In genomic region chr3:43755511-43756200, GRCh38 we compare ENCODE assay signal across 21 cellular contexts.
DNase-seq lines count a peak whose midpoint lies in the region; ATAC-seq, FAIRE-seq and TF ChIP-seq lines count a peak whose summit lies in the region.
"Had no signal": no experiment of that assay in that cellular context is flagged by ENCODE, and none has a peak within 500 bp of the region (broad histone marks: within the 10 kb centered on the region; RNA-seq: fewer than 3 reads in every experiment).

No MANE protein-coding gene starts in this region.

- no peaks in the 10 kb centered on the region for H4K20me1 ChIP-seq in keratinocyte (ENCODE audit: control insufficient read depth, extremely low read depth, insufficient read depth, low read length)

- TF ChIP-seq CTCF in Caco-2 (IDR thresholded peaks at IDR 0.05; ENCODE audit: insufficient read depth in 1 of 2, low read depth in 1 of 2, low read length in 1 of 2, severe bottlenecking in 1 of 2, unreplicated experiment in 1 of 2): no peak
- TF ChIP-seq CTCF in keratinocyte (optimal IDR thresholded peaks at IDR 0.05 in 1 of 3, IDR thresholded peaks at IDR 0.05 in 1 of 3, conservative IDR thresholded peaks at IDR 0.05 in 1 of 3; ENCODE audit: extremely low read depth in 1 of 3, insufficient read depth in 2 of 3, low read length in 3 of 3): no peak

- H3K4me2 ChIP-seq in keratinocyte (ENCODE audit: control insufficient read depth, extremely low read depth, insufficient read depth, low read depth, low read length): no peak overlapping the region
- H3K4me2 ChIP-seq: hepatocyte had no signal

- no peak for DNase-seq in activated CD4-positive, CD25-positive, alpha-beta regulatory T cell treated with anti-CD3 and anti-CD28 coated beads, Interleukin-2, amount 50 U/mL, for 72 hours
- DNase-seq in Caco-2 (no peak), keratinocyte (ENCODE audit: low read depth, low spot score) (no peak), GDM1 (lab: John Stamatoyannopoulos, UW) (no peak), GM12891 (ENCODE audit: insufficient read length, low spot score) (no peak)
- DNase-seq in activated T-helper 1 cell treated with anti-CD3 and anti-CD28 coated beads, Interleukin-12 subunit alpha, Interleukin-12 subunit beta, Interleukin-2, Interleukin-4 antibody, amounts not matched to agents 30 ng/mL and 10 ng/mL and 1 ng/mL, durations not matched to agents 14 hours and 24 hours and 36 hours (ENCODE audit: low spot score): peak; percentile 6
- DNase-seq: BE2C, NCI-H1417, NCI-H2171 treated with DMSO at 0.1 percent for 48 hours, small intestine, transverse colon had no signal

- H3K4me1 Mint-ChIP-seq in Caco-2 (ENCODE audit: low read depth, unreplicated experiment): peaks cover 31% of the 10 kb centered on the region
- peaks cover 15% of the 10 kb centered on the region for H3K4me1 Mint-ChIP-seq in activated T-helper 1 cell treated with anti-CD3 and anti-CD28 coated beads, Interleukin-12 subunit alpha, Interleukin-12 subunit beta, Interleukin-2, Interleukin-4 antibody, amounts not matched to agents 30 ng/mL and 10 ng/mL and 1 ng/mL, durations not matched to agents 14 hours and 24 hours and 36 hours (ENCODE audit: low read depth)

- no peak for TF ChIP-seq POLR2A in GM12891 (IDR thresholded peaks at IDR 0.05; ENCODE audit: low read depth, low read length)

- H2AFZ ChIP-seq in keratinocyte (ENCODE audit: control insufficient read depth, low read length): no peak overlapping the region
- H2AFZ ChIP-seq: hepatocyte had no signal

- H3K4me3 Mint-ChIP-seq in Caco-2 (ENCODE audit: unreplicated experiment): no peak overlapping the region
- no peak overlapping the region for H3K4me3 Mint-ChIP-seq in activated T-helper 1 cell treated with anti-CD3 and anti-CD28 coated beads, Interleukin-12 subunit alpha, Interleukin-12 subunit beta, Interleukin-2, Interleukin-4 antibody, amounts not matched to agents 30 ng/mL and 10 ng/mL and 1 ng/mL, durations not matched to agents 14 hours and 24 hours and 36 hours
- H3K4me3 Mint-ChIP-seq: dendritic cell treated with granulocyte-macrophage colony-stimulating factor and Interleukin-4, amounts not matched to agents 40 ng/mL and 50 ng/mL, for 4 days; natural killer cell treated with Interleukin-12 subunit alpha and Interleukin-12 subunit beta and Interleukin-15 and Interleukin-18, amount 100 ng/mL, for 72 hours; stimulated activated memory B cell treated with anti-CD40 and anti-IgM and Interleukin-4, amounts not matched to agents 10 μg/mL and 1 μg/mL and 100 μg/mL, for 72 hours had no signal

- H3K36me3 Mint-ChIP-seq in Caco-2 (ENCODE audit: insufficient read depth, unreplicated experiment): no peaks in the 10 kb centered on the region
- no peaks in the 10 kb centered on the region for H3K36me3 Mint-ChIP-seq in activated T-helper 1 cell treated with anti-CD3 and anti-CD28 coated beads, Interleukin-12 subunit alpha, Interleukin-12 subunit beta, Interleukin-2, Interleukin-4 antibody, amounts not matched to agents 30 ng/mL and 10 ng/mL and 1 ng/mL, durations not matched to agents 14 hours and 24 hours and 36 hours (ENCODE audit: low read depth)
- H3K36me3 Mint-ChIP-seq: natural killer cell treated with Interleukin-12 subunit alpha and Interleukin-12 subunit beta and Interleukin-15 and Interleukin-18, amount 100 ng/mL, for 72 hours; stimulated activated memory B cell treated with anti-CD40 and anti-IgM and Interleukin-4, amounts not matched to agents 10 μg/mL and 1 μg/mL and 100 μg/mL, for 72 hours had no signal

- no peaks in the 10 kb centered on the region for H3K79me2 ChIP-seq in keratinocyte (ENCODE audit: control insufficient read depth, insufficient read depth, low read length)
- H3K79me2 ChIP-seq: hepatocyte had no signal

- H3K9me3 Mint-ChIP-seq in Caco-2 (ENCODE audit: unreplicated experiment): peaks cover 8% of the 10 kb centered on the region
- H3K9me3 Mint-ChIP-seq in activated T-helper 1 cell treated with anti-CD3 and anti-CD28 coated beads, Interleukin-12 subunit alpha, Interleukin-12 subunit beta, Interleukin-2, Interleukin-4 antibody, amounts not matched to agents 30 ng/mL and 10 ng/mL and 1 ng/mL, durations not matched to agents 14 hours and 24 hours and 36 hours: no peaks in the 10 kb centered on the region
- H3K9me3 Mint-ChIP-seq: dendritic cell treated with granulocyte-macrophage colony-stimulating factor and Interleukin-4, amounts not matched to agents 40 ng/mL and 50 ng/mL, for 4 days; natural killer cell treated with Interleukin-12 subunit alpha and Interleukin-12 subunit beta and Interleukin-15 and Interleukin-18, amount 100 ng/mL, for 72 hours; stimulated activated memory B cell treated with anti-CD40 and anti-IgM and Interleukin-4, amounts not matched to agents 10 μg/mL and 1 μg/mL and 100 μg/mL, for 72 hours had no signal

- H3K4me1 ChIP-seq in Caco-2 (peaks cover 43% of the 10 kb centered on the region), keratinocyte (ENCODE audit: control insufficient read depth, extremely low read depth, insufficient read depth, low read length) (peaks cover 29% of the 10 kb centered on the region)
- H3K4me1 ChIP-seq: BE2C had no signal

- H3K27me3 ChIP-seq in Caco-2 (replicated peaks; ENCODE audit: control insufficient read depth, insufficient read depth, low read length): no peaks in the 10 kb centered on the region
- H3K27me3 ChIP-seq in keratinocyte (ENCODE audit: control insufficient read depth, extremely low read depth, insufficient read depth, low read length): no peaks in the 10 kb centered on the region
- H3K27me3 ChIP-seq: BE2C, hepatocyte, Peyer's patch, transverse colon had no signal

- H3K9me3 ChIP-seq in Caco-2: no peaks in the 10 kb centered on the region
- H3K9me3 ChIP-seq in keratinocyte (ENCODE audit: control insufficient read depth, low read depth, low read length): no peaks in the 10 kb centered on the region
- H3K9me3 ChIP-seq: BE2C, Peyer's patch, transverse colon had no signal

- BruUV-seq in Caco-2 (replicated peaks; lab: Mats Ljungman, UMichigan): no TSS peak

- H3K4me3 ChIP-seq in Caco-2 (ENCODE audit: low read depth, low read length) (no peak overlapping the region), keratinocyte (ENCODE audit: control insufficient read depth in 2 of 3, extremely low read depth in 1 of 3, insufficient read depth in 2 of 3, low read depth in 1 of 3, low read length in 3 of 3) (no peak overlapping the region)
- H3K4me3 ChIP-seq: hepatocyte, Peyer's patch, transverse colon had no signal

- dilution Hi-C loops in keratinocyte (cut with MboI; ENCODE audit: extremely low pct_ligation_motif_present, low sequenced_read_pairs): no loop called here

- peak; percentile 84 to 88 for ATAC-seq in activated CD4-positive, CD25-positive, alpha-beta regulatory T cell treated with anti-CD3 and anti-CD28 coated beads, Interleukin-2, amount 50 U/mL, for 24 hours
- no peak for ATAC-seq in HG03095 (IDR thresholded peaks at IDR 0.05; ENCODE audit: unreplicated experiment)
- ATAC-seq: natural killer cell treated with Interleukin-12 subunit alpha and Interleukin-12 subunit beta and Interleukin-15 and Interleukin-18, amount 100 ng/mL, for 72 hours; stimulated activated memory B cell treated with anti-CD40 and anti-IgM and Interleukin-4, amounts not matched to agents 10 μg/mL and 1 μg/mL and 100 μg/mL, for 72 hours had no signal

- H3K36me3 ChIP-seq in Caco-2 (ENCODE audit: control insufficient read depth, insufficient read depth, low read length) (no peaks in the 10 kb centered on the region), keratinocyte (ENCODE audit: control insufficient read depth in 2 of 2, extremely low read depth in 1 of 2, insufficient read depth in 2 of 2, low read length in 2 of 2) (no peaks in the 10 kb centered on the region)
- H3K36me3 ChIP-seq: BE2C, Peyer's patch, transverse colon had no signal

- no peak overlapping the region for H3K9ac ChIP-seq in keratinocyte (ENCODE audit: control insufficient read depth, extremely low read depth, insufficient read depth, low read length)

- POLR2A ChIA-PET in Caco-2 (lab: Charles Lee): no interaction called here

- intact Hi-C loops in Caco-2 (cut with micrococcal nuclease; ENCODE audit: unreplicated experiment): loop anchor here (5.0 to 10.0 kb wide), 2 partner anchors 131 to 213 kb away; partner anchors contain the start of gene ANO10
- intact Hi-C loops in activated T-helper 1 cell treated with anti-CD3 and anti-CD28 coated beads, Interleukin-12 subunit alpha, Interleukin-12 subunit beta, Interleukin-2, Interleukin-4 antibody, amounts not matched to agents 30 ng/mL and 10 ng/mL and 1 ng/mL, durations not matched to agents 14 hours and 24 hours and 36 hours (cut with micrococcal nuclease): loop anchor here (2.0 to 10.0 kb wide), 3 partner anchors 65 to 211 kb away; partner anchors contain the start of genes ABHD5 and ANO10

- H3K27ac ChIP-seq in keratinocyte (ENCODE audit: control insufficient read depth, insufficient read depth, low read length): no peak overlapping the region
- H3K27ac ChIP-seq: 22Rv1, hepatocyte, Peyer's patch, transverse colon had no signal

- FAIRE-seq in keratinocyte (lab: Jason Lieb, UNC): peak; percentile 48
- no peak for FAIRE-seq in GM12891 (lab: Jason Lieb, UNC)
- FAIRE-seq: GM12892, islet of Langerhans, small intestine had no signal

- peak overlapping the region; percentile 45 for H3K27ac Mint-ChIP-seq in Caco-2 (ENCODE audit: unreplicated experiment)
- peak overlapping the region; percentile 9 for H3K27ac Mint-ChIP-seq in activated T-helper 1 cell treated with anti-CD3 and anti-CD28 coated beads, Interleukin-12 subunit alpha, Interleukin-12 subunit beta, Interleukin-2, Interleukin-4 antibody, amounts not matched to agents 30 ng/mL and 10 ng/mL and 1 ng/mL, durations not matched to agents 14 hours and 24 hours and 36 hours
- H3K27ac Mint-ChIP-seq: dendritic cell treated with granulocyte-macrophage colony-stimulating factor and Interleukin-4, amounts not matched to agents 40 ng/mL and 50 ng/mL, for 4 days; natural killer cell treated with Interleukin-12 subunit alpha and Interleukin-12 subunit beta and Interleukin-15 and Interleukin-18, amount 100 ng/mL, for 72 hours; stimulated activated memory B cell treated with anti-CD40 and anti-IgM and Interleukin-4, amounts not matched to agents 10 μg/mL and 1 μg/mL and 100 μg/mL, for 72 hours had no signal

- CTCF ChIA-PET in Caco-2 (lab: Charles Lee): no interaction called here

- H3K27me3 Mint-ChIP-seq in Caco-2 (ENCODE audit: insufficient read depth, unreplicated experiment): no peaks in the 10 kb centered on the region
- no peaks in the 10 kb centered on the region for H3K27me3 Mint-ChIP-seq in activated T-helper 1 cell treated with anti-CD3 and anti-CD28 coated beads, Interleukin-12 subunit alpha, Interleukin-12 subunit beta, Interleukin-2, Interleukin-4 antibody, amounts not matched to agents 30 ng/mL and 10 ng/mL and 1 ng/mL, durations not matched to agents 14 hours and 24 hours and 36 hours (ENCODE audit: insufficient read depth)

- peaks cover 2% of the 10 kb centered on the region for H3K9me1 ChIP-seq in keratinocyte (ENCODE audit: control insufficient read depth, extremely low read depth, insufficient read depth, low read length)

TF ChIP-seq in GM12891, 5 proteins besides CTCF, POLR2A, EP300 and RAD21 (continues in another document):
- no peak for TF ChIP-seq POLR2AphosphoS5 (IDR thresholded peaks at IDR 0.05; ENCODE audit: low read depth, low read length)
- no peak for TF ChIP-seq POU2F2 (IDR thresholded peaks at IDR 0.05; ENCODE audit: low read depth, low read length)
- TF ChIP-seq TAF1 (IDR thresholded peaks at IDR 0.05; ENCODE audit: low read depth, low read length): no peak
- TF ChIP-seq SPI1 (IDR thresholded peaks at IDR 0.05; ENCODE audit: low read depth, low read length): no peak
